In the genomic region with DNA sequence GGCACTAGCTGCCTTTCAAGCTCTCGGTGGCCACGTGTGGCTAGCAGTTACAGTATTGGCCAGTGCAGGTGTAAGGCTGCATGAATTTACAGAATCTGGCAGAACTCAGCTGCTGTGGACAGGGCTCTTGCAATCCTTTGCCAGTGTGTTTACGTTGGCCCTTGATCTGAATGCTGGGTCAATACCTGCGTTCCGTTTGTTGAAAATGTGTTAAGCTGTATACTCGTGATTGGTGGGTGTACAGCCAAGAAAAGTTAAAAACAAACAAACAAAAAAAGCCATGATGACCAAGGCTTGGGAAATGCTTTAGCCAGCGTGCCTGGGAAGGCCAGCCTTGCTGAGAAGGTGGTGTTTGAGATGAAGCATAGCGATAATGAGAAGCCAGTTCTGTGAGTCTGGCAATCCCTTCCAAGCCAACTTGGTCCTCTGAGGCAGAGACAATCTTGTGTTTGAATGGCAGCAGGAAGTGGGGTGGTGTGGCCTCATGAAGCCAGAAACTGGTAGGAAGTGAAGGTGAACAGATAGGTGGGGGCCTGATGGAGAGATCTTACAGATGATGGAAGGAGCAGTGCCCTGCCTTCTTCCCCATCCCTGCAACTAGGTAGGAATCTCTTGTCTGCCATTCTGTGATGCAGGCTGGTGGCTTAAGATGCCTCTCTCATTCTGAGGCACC, we compare ENCODE assay signal across 11 cellular contexts. TPM values are rescaled to one million over a fixed set of nuclear protein-coding genes. Genes with fewer than 3 reads are reported as not detected.
DNase-seq lines count a peak whose midpoint lies in the region; ATAC-seq and TF ChIP-seq lines count a peak whose summit lies in the region.
"Had no signal": no experiment of that assay in that cellular context is flagged by ENCODE, and none has a peak within 500 bp of the region (broad histone marks: within the 10 kb centered on the region; RNA-seq: fewer than 3 reads in every experiment).

No MANE protein-coding gene starts in this region.

- intact Hi-C loops in uterus (cut with DNase I; ENCODE audit: low total_unique reads) = no loop called here

- peaks cover 0 to 7% of the 10 kb centered on the region in 2 donors for H3K4me1 ChIP-seq in uterus
- H3K4me1 ChIP-seq: BE2C had no signal

- H3K9me3 ChIP-seq in uterus = no peaks in the 10 kb centered on the region
- H3K9me3 ChIP-seq: BE2C had no signal

- DNase-seq in activated naive CD8-positive, alpha-beta T cell treated with anti-CD3 and anti-CD28 coated beads for 36 hours = no peak
- no peak for DNase-seq in activated naive CD8-positive, alpha-beta T cell treated with anti-CD3 and anti-CD28 coated beads, Interleukin-2, amount 10 ng/mL, durations not matched to agents 7 days and 5 days
- DNase-seq in mesothelial cell of epicardium (ENCODE audit: low spot score in 2 of 2, unreplicated experiment in 2 of 2) = no peak
- no peak for DNase-seq in uterus
- DNase-seq in NCI-H1436 (lab: John Stamatoyannopoulos, UW) = no peak
- DNase-seq in HuH-7.5 (ENCODE audit: low spot score) = no peak
- DNase-seq in GF-D8 (lab: John Stamatoyannopoulos, UW) = no peak
- DNase-seq: cerebellar nuclear complex had no signal

- no peaks in the 10 kb centered on the region for H3K36me3 ChIP-seq in uterus
- H3K36me3 ChIP-seq: BE2C had no signal

- TF ChIP-seq POLR2A in uterus (IDR thresholded peaks at IDR 0.05) = no peak

- POLR2A ChIA-PET in activated naive CD8-positive, alpha-beta T cell treated with anti-CD3 and anti-CD28 coated beads, Interleukin-2, amount 10 ng/mL, durations not matched to agents 7 days and 5 days (lab: Charles Lee) = interaction anchor here (0.9 kb wide), 1 partner anchor 17 kb away, joined by 3 read pairs; the partner anchor contains the start of genes FASTKD3 and MTRR

- no peaks in the 10 kb centered on the region for H3K9me3 Mint-ChIP-seq in activated naive CD8-positive, alpha-beta T cell (ENCODE audit: low read depth)
- no peaks in the 10 kb centered on the region for H3K9me3 Mint-ChIP-seq in activated naive CD8-positive, alpha-beta T cell treated with anti-CD3 and anti-CD28 coated beads for 36 hours
- peaks cover 3% of the 10 kb centered on the region for H3K9me3 Mint-ChIP-seq in activated naive CD8-positive, alpha-beta T cell treated with anti-CD3 and anti-CD28 coated beads, Interleukin-2, amount 10 ng/mL, durations not matched to agents 7 days and 5 days
- H3K9me3 Mint-ChIP-seq in mesothelial cell of epicardium = peaks cover 4% of the 10 kb centered on the region

- peak; percentile 67 for ATAC-seq in activated naive CD8-positive, alpha-beta T cell treated with anti-CD3 and anti-CD28 coated beads, Interleukin-2, amount 10 ng/mL, durations not matched to agents 7 days and 5 days (ENCODE audit: low read depth)

- H3K27me3 ChIP-seq in uterus = no peaks in the 10 kb centered on the region

- peaks cover 21% of the 10 kb centered on the region for H3K4me1 Mint-ChIP-seq in activated naive CD8-positive, alpha-beta T cell (ENCODE audit: low read depth)
- peaks cover 12% of the 10 kb centered on the region for H3K4me1 Mint-ChIP-seq in activated naive CD8-positive, alpha-beta T cell treated with anti-CD3 and anti-CD28 coated beads for 36 hours
- H3K4me1 Mint-ChIP-seq in activated naive CD8-positive, alpha-beta T cell treated with anti-CD3 and anti-CD28 coated beads, Interleukin-2, amount 10 ng/mL, durations not matched to agents 7 days and 5 days = peaks cover 20% of the 10 kb centered on the region
- peaks cover 9% of the 10 kb centered on the region for H3K4me1 Mint-ChIP-seq in mesothelial cell of epicardium

- H3K36me3 Mint-ChIP-seq in activated naive CD8-positive, alpha-beta T cell = no peaks in the 10 kb centered on the region
- no peaks in the 10 kb centered on the region for H3K36me3 Mint-ChIP-seq in activated naive CD8-positive, alpha-beta T cell treated with anti-CD3 and anti-CD28 coated beads for 36 hours
- H3K36me3 Mint-ChIP-seq in activated naive CD8-positive, alpha-beta T cell treated with anti-CD3 and anti-CD28 coated beads, Interleukin-2, amount 10 ng/mL, durations not matched to agents 7 days and 5 days = peaks cover 4% of the 10 kb centered on the region
- H3K36me3 Mint-ChIP-seq in mesothelial cell of epicardium = peaks cover 3% of the 10 kb centered on the region

- H3K27me3 Mint-ChIP-seq in activated naive CD8-positive, alpha-beta T cell = peaks cover 14% of the 10 kb centered on the region
- H3K27me3 Mint-ChIP-seq in activated naive CD8-positive, alpha-beta T cell treated with anti-CD3 and anti-CD28 coated beads for 36 hours = peaks cover 46% of the 10 kb centered on the region
- H3K27me3 Mint-ChIP-seq in activated naive CD8-positive, alpha-beta T cell treated with anti-CD3 and anti-CD28 coated beads, Interleukin-2, amount 10 ng/mL, durations not matched to agents 7 days and 5 days = peaks cover 38% of the 10 kb centered on the region
- H3K27me3 Mint-ChIP-seq in mesothelial cell of epicardium (ENCODE audit: low read depth) = peaks cover 21% of the 10 kb centered on the region

- H3K4me3 Mint-ChIP-seq in activated naive CD8-positive, alpha-beta T cell = peak overlapping the region; percentile 88
- H3K4me3 Mint-ChIP-seq in activated naive CD8-positive, alpha-beta T cell treated with anti-CD3 and anti-CD28 coated beads for 36 hours = no peak overlapping the region
- peak overlapping the region; percentile 2 for H3K4me3 Mint-ChIP-seq in activated naive CD8-positive, alpha-beta T cell treated with anti-CD3 and anti-CD28 coated beads, Interleukin-2, amount 10 ng/mL, durations not matched to agents 7 days and 5 days
- H3K4me3 Mint-ChIP-seq in mesothelial cell of epicardium = peak overlapping the region; percentile 80

- no peak for TF ChIP-seq CTCF in mesothelial cell of epicardium (IDR thresholded peaks at IDR 0.05; ENCODE audit: unreplicated experiment)
- no peak for TF ChIP-seq CTCF in uterus (IDR thresholded peaks at IDR 0.05)

- H3K27ac ChIP-seq in uterus = peak overlapping the region; percentile 14 to 26

- no peak overlapping the region for H3K27ac Mint-ChIP-seq in activated naive CD8-positive, alpha-beta T cell
- H3K27ac Mint-ChIP-seq in activated naive CD8-positive, alpha-beta T cell treated with anti-CD3 and anti-CD28 coated beads for 36 hours = no peak overlapping the region
- H3K27ac Mint-ChIP-seq in activated naive CD8-positive, alpha-beta T cell treated with anti-CD3 and anti-CD28 coated beads, Interleukin-2, amount 10 ng/mL, durations not matched to agents 7 days and 5 days = no peak overlapping the region
- peak overlapping the region; percentile 10 for H3K27ac Mint-ChIP-seq in mesothelial cell of epicardium

- H3K4me3 ChIP-seq in uterus = no peak overlapping the region

RNA-seq across cellular contexts. Expression of gene CFAP90, which starts 0.8 kb away (rescaled TPM):
- total RNA-seq in activated naive CD8-positive, alpha-beta T cell treated with anti-CD3 and anti-CD28 coated beads for 36 hours = not detected
- total RNA-seq in activated naive CD8-positive, alpha-beta T cell treated with anti-CD3 and anti-CD28 coated beads, Interleukin-2, amount 10 ng/mL, durations not matched to agents 7 days and 5 days = not detected
- 0.35 to 1.3 TPM (median 0.85 TPM) in 3 replicates for total RNA-seq in mesothelial cell of epicardium
- 1 to 10 TPM in 1 of 4 donors, under 1 TPM in 1, not detected in 2; 0.88 to 1.7 TPM for total RNA-seq in uterus
- total RNA-seq: myocyte had no signal

RNA-seq across cellular contexts. Expression of gene FASTKD3, which starts 17.1 kb away (rescaled TPM):
- 10 to 100 TPM; 23.3 to 23.6 TPM for total RNA-seq in activated naive CD8-positive, alpha-beta T cell treated with anti-CD3 and anti-CD28 coated beads for 36 hours
- 10 to 100 TPM; 11.9 to 14.8 TPM for total RNA-seq in activated naive CD8-positive, alpha-beta T cell treated with anti-CD3 and anti-CD28 coated beads, Interleukin-2, amount 10 ng/mL, durations not matched to agents 7 days and 5 days
- total RNA-seq in mesothelial cell of epicardium = 9.4 to 10.6 TPM (median 10.3 TPM) in 3 replicates
- total RNA-seq in uterus = 10 to 100 TPM in 1 of 4 donors, 1 to 10 TPM in 3; 3.3 to 20.2 (median 8.7) TPM

RNA-seq across cellular contexts. Expression of gene MTRR, which starts 17.2 kb away (rescaled TPM):
- 10 to 100 TPM; 54.1 to 67.2 TPM for total RNA-seq in activated naive CD8-positive, alpha-beta T cell treated with anti-CD3 and anti-CD28 coated beads for 36 hours
- 10 to 100 TPM; 56.3 to 57.0 TPM for total RNA-seq in activated naive CD8-positive, alpha-beta T cell treated with anti-CD3 and anti-CD28 coated beads, Interleukin-2, amount 10 ng/mL, durations not matched to agents 7 days and 5 days
- total RNA-seq in mesothelial cell of epicardium (40.5 to 44.1 TPM (median 40.7 TPM) in 3 replicates), uterus (10 to 100 TPM; 18.8 to 51.5 (median 33.2) TPM)
